8 cellular contexts compared by ENCODE assay signal in genomic region chr11:830295-831131, GRCh38. TPM values are rescaled to one million over a fixed set of nuclear protein-coding genes. Genes with fewer than 3 reads are reported as not detected.
DNase-seq lines count a peak whose midpoint lies in the region; FAIRE-seq and TF ChIP-seq lines count a peak whose summit lies in the region.

No MANE protein-coding gene starts in this region.

- H2AFZ ChIP-seq in Karpas-422 (ENCODE audit: low read length) (no peak overlapping the region), keratinocyte (ENCODE audit: control insufficient read depth, low read length) (peak overlapping the region; percentile 49)

- H3K4me1 ChIP-seq in Karpas-422 (ENCODE audit: low read length) (peaks cover 56% of the 10 kb centered on the region), keratinocyte (ENCODE audit: control insufficient read depth, extremely low read depth, insufficient read depth, low read length) (peaks cover 47% of the 10 kb centered on the region)

- H3K36me3 ChIP-seq in Karpas-422 (ENCODE audit: insufficient read depth, low read length) (no peaks in the 10 kb centered on the region), keratinocyte (ENCODE audit: control insufficient read depth in 2 of 2, extremely low read depth in 1 of 2, insufficient read depth in 2 of 2, low read length in 2 of 2) (peaks cover 0 to under 1% of the 10 kb centered on the region in 2 experiments), MG63 (peaks cover 13% of the 10 kb centered on the region)

- no peaks in the 10 kb centered on the region for H3K9me1 ChIP-seq in keratinocyte (ENCODE audit: control insufficient read depth, extremely low read depth, insufficient read depth, low read length)

- H3K9ac ChIP-seq in Karpas-422 (ENCODE audit: low read length) (peak overlapping the region; percentile 63; the same call in 1 of the 2 replicates), keratinocyte (ENCODE audit: control insufficient read depth, extremely low read depth, insufficient read depth, low read length) (peak overlapping the region; percentile 4)

- dilution Hi-C loops in keratinocyte (cut with MboI; ENCODE audit: extremely low pct_ligation_motif_present, low sequenced_read_pairs) = no loop called here

- H3K27me3 ChIP-seq in Karpas-422 (ENCODE audit: low read length) (no peaks in the 10 kb centered on the region), keratinocyte (ENCODE audit: control insufficient read depth, extremely low read depth, insufficient read depth, low read length) (peaks cover 50% of the 10 kb centered on the region), MG63 (no peaks in the 10 kb centered on the region)

- no peaks in the 10 kb centered on the region for H3K9me2 ChIP-seq in Karpas-422 (replicated peaks; ENCODE audit: insufficient read depth, low read length)

- H3K79me2 ChIP-seq in Karpas-422 (ENCODE audit: low read length) (no peaks in the 10 kb centered on the region), keratinocyte (ENCODE audit: control insufficient read depth, insufficient read depth, low read length) (peaks cover 19% of the 10 kb centered on the region)

- H4K20me1 ChIP-seq in Karpas-422 (ENCODE audit: insufficient read depth, low read depth, low read length) = peaks cover 34% of the 10 kb centered on the region
- peaks cover 2% of the 10 kb centered on the region for H4K20me1 ChIP-seq in keratinocyte (ENCODE audit: control insufficient read depth, extremely low read depth, insufficient read depth, low read length)

- no peak for FAIRE-seq in keratinocyte (lab: Jason Lieb, UNC)

- H3K4me3 ChIP-seq in Karpas-422 (ENCODE audit: low read length) (peak overlapping the region; percentile 68), keratinocyte (ENCODE audit: control insufficient read depth in 2 of 3, extremely low read depth in 1 of 3, insufficient read depth in 2 of 3, low read depth in 1 of 3, low read length in 3 of 3) (peak overlapping the region; percentile 27 to 53 (median 42)), MG63 (no peak overlapping the region)

- H3K9me3 ChIP-seq in Karpas-422 (ENCODE audit: low read length) (no peaks in the 10 kb centered on the region), keratinocyte (ENCODE audit: control insufficient read depth, low read depth, low read length) (no peaks in the 10 kb centered on the region), MG63 (no peaks in the 10 kb centered on the region)

- H3K27ac ChIP-seq in Karpas-422 (ENCODE audit: low read length) = no peak overlapping the region
- H3K27ac ChIP-seq in keratinocyte (ENCODE audit: control insufficient read depth, insufficient read depth, low read length) = no peak overlapping the region

- TF ChIP-seq CTCF in GM10266 (IDR thresholded peaks at IDR 0.05; ENCODE audit: control insufficient read depth, insufficient read depth, low read depth, missing control alignments) (no peak), keratinocyte (optimal IDR thresholded peaks at IDR 0.05 in 1 of 3, IDR thresholded peaks at IDR 0.05 in 1 of 3, conservative IDR thresholded peaks at IDR 0.05 in 1 of 3; ENCODE audit: extremely low read depth in 1 of 3, insufficient read depth in 2 of 3, low read length in 3 of 3) (no peak)

- H3K4me2 ChIP-seq in Karpas-422 (ENCODE audit: low read depth, low read length, poor library complexity, severe bottlenecking) (peak overlapping the region; percentile 90), keratinocyte (ENCODE audit: control insufficient read depth, extremely low read depth, insufficient read depth, low read depth, low read length) (peak overlapping the region; percentile 76)

- DNase-seq in GM10266 (ENCODE audit: extremely low spot score) (peak; percentile 90), Karpas-422 (peak; percentile 92), T-helper 9 cell (peak; percentile 46), cerebellar cortex (ENCODE audit: low spot score) (peak; percentile 85), keratinocyte (ENCODE audit: low read depth, low spot score) (no peak), GDM1 (lab: John Stamatoyannopoulos, UW) (no peak), MG63 (no peak)
- DNase-seq in stimulated activated CD4-positive, alpha-beta T cell treated with anti-CD3 and anti-CD28 coated beads, Interleukin-4, amount 100 ng/mL, for 4 hours = peak; percentile 47 to 53

RNA-seq across cellular contexts. Expression of gene CD151, which starts 2.2 kb away (rescaled TPM):
- 8.4 and 10.5 TPM in 2 replicates for total RNA-seq in Karpas-422 (2014; rRNA removed; shearing (Covaris generic); ENCODE audit: low replicate concordance)
- 434 to 997 TPM (median 500 TPM) in 3 replicates for polyA plus RNA-seq in keratinocyte
- polyA plus RNA-seq in keratinocyte (2011; ENCODE audit: low read depth) = 184 TPM
- 356 and 591 TPM in 2 replicates for polyA plus RNA-seq in keratinocyte (2011; cell fraction: cytosol; rRNA removed)
- 672 and 821 TPM in 2 replicates for polyA plus RNA-seq in keratinocyte (2011; cell fraction: nucleus; rRNA removed)
- polyA plus RNA-seq in keratinocyte (2012; ENCODE audit: low replicate concordance) = 312 and 611 TPM in 2 replicates
- polyA minus RNA-seq in keratinocyte = 548 to 874 TPM (median 870 TPM) in 3 replicates
- polyA minus RNA-seq in keratinocyte (2011; cell fraction: cytosol; rRNA and poly(A)+ RNA removed) = 641 TPM
- polyA minus RNA-seq in keratinocyte (2011; cell fraction: nucleus; rRNA and poly(A)+ RNA removed) = 486 and 491 TPM in 2 replicates
- 1,173 and 1,451 TPM in 2 replicates for total RNA-seq in MG63 (2014; rRNA removed; shearing (Covaris generic); ENCODE audit: low replicate concordance)

RNA-seq across cellular contexts. Expression of gene CRACR2B, which starts 2.8 kb away (rescaled TPM):
- 0.48 and 1.5 TPM in 2 replicates for total RNA-seq in Karpas-422 (2014; rRNA removed; shearing (Covaris generic); ENCODE audit: low replicate concordance)
- 0.17 to 1.1 TPM (median 0.34 TPM) in 3 replicates for polyA plus RNA-seq in keratinocyte
- polyA plus RNA-seq in keratinocyte (2011; ENCODE audit: low read depth) = 0.15 TPM
- 0.22 and 0.62 TPM in 2 replicates for polyA plus RNA-seq in keratinocyte (2011; cell fraction: cytosol; rRNA removed)
- 0.47 and 0.84 TPM in 2 replicates for polyA plus RNA-seq in keratinocyte (2011; cell fraction: nucleus; rRNA removed)
- polyA plus RNA-seq in keratinocyte (2012; ENCODE audit: low replicate concordance) = 0.31 and 0.87 TPM in 2 replicates
- 0.20 TPM in 1 of 3 replicates, not detected in the others for polyA minus RNA-seq in keratinocyte
- polyA minus RNA-seq in keratinocyte (2011; cell fraction: cytosol; rRNA and poly(A)+ RNA removed) = 3.1 TPM
- polyA minus RNA-seq in keratinocyte (2011; cell fraction: nucleus; rRNA and poly(A)+ RNA removed) = not detected in 2 replicates
- total RNA-seq in MG63 (2014; rRNA removed; shearing (Covaris generic); ENCODE audit: low replicate concordance) = not detected in 2 replicates

RNA-seq across cellular contexts. Expression of gene PNPLA2, which starts 11.8 kb away (rescaled TPM):
- total RNA-seq in Karpas-422 (2014; rRNA removed; shearing (Covaris generic); ENCODE audit: low replicate concordance) = 32.5 and 35.8 TPM in 2 replicates
- polyA plus RNA-seq in keratinocyte = 5.3 to 14.3 TPM (median 10.2 TPM) in 3 replicates
- polyA plus RNA-seq in keratinocyte (2011; ENCODE audit: low read depth) = 7.8 TPM
- polyA plus RNA-seq in keratinocyte (2011; cell fraction: cytosol; rRNA removed) = 7.5 and 14.2 TPM in 2 replicates
- polyA plus RNA-seq in keratinocyte (2011; cell fraction: nucleus; rRNA removed) = 62.4 and 82.8 TPM in 2 replicates
- polyA plus RNA-seq in keratinocyte (2012; ENCODE audit: low replicate concordance) = 23.7 and 65.0 TPM in 2 replicates
- polyA minus RNA-seq in keratinocyte = 14.7 to 28.3 TPM (median 22.9 TPM) in 3 replicates
- polyA minus RNA-seq in keratinocyte (2011; cell fraction: cytosol; rRNA and poly(A)+ RNA removed) = 16.7 TPM
- polyA minus RNA-seq in keratinocyte (2011; cell fraction: nucleus; rRNA and poly(A)+ RNA removed) = 29.9 and 33.8 TPM in 2 replicates
- 4.2 and 12.4 TPM in 2 replicates for total RNA-seq in MG63 (2014; rRNA removed; shearing (Covaris generic); ENCODE audit: low replicate concordance)

RNA-seq across cellular contexts. Expression of gene POLR2L, which starts 11.8 kb away (rescaled TPM):
- total RNA-seq in Karpas-422 (2014; rRNA removed; shearing (Covaris generic); ENCODE audit: low replicate concordance) = 113 and 203 TPM in 2 replicates
- 145 to 308 TPM (median 245 TPM) in 3 replicates for polyA plus RNA-seq in keratinocyte
- 53.9 TPM for polyA plus RNA-seq in keratinocyte (2011; ENCODE audit: low read depth)
- 254 and 686 TPM in 2 replicates for polyA plus RNA-seq in keratinocyte (2011; cell fraction: cytosol; rRNA removed)
- polyA plus RNA-seq in keratinocyte (2011; cell fraction: nucleus; rRNA removed) = 57.9 and 117 TPM in 2 replicates
- polyA plus RNA-seq in keratinocyte (2012; ENCODE audit: low replicate concordance) = 439 and 595 TPM in 2 replicates
- 169 to 422 TPM (median 281 TPM) in 3 replicates for polyA minus RNA-seq in keratinocyte
- polyA minus RNA-seq in keratinocyte (2011; cell fraction: cytosol; rRNA and poly(A)+ RNA removed) = 635 TPM
- 83.4 and 100 TPM in 2 replicates for polyA minus RNA-seq in keratinocyte (2011; cell fraction: nucleus; rRNA and poly(A)+ RNA removed)
- 9.7 and 190 TPM in 2 replicates for total RNA-seq in MG63 (2014; rRNA removed; shearing (Covaris generic); ENCODE audit: low replicate concordance)

RNA-seq across cellular contexts. Expression of gene TSPAN4, which starts 12.1 kb away (rescaled TPM):
- 4.0 TPM in 1 of 2 replicates, not detected in the other for total RNA-seq in Karpas-422 (2014; rRNA removed; shearing (Covaris generic); ENCODE audit: low replicate concordance)
- 42.1 to 73.0 TPM (median 70.8 TPM) in 3 replicates for polyA plus RNA-seq in keratinocyte
- 14.6 TPM for polyA plus RNA-seq in keratinocyte (2011; ENCODE audit: low read depth)
- polyA plus RNA-seq in keratinocyte (2011; cell fraction: cytosol; rRNA removed) = 25.9 and 74.4 TPM in 2 replicates
- polyA plus RNA-seq in keratinocyte (2011; cell fraction: nucleus; rRNA removed) = 97.5 and 133 TPM in 2 replicates
- 53.2 and 84.1 TPM in 2 replicates for polyA plus RNA-seq in keratinocyte (2012; ENCODE audit: low replicate concordance)
- polyA minus RNA-seq in keratinocyte = 45.2 to 67.9 TPM (median 59.9 TPM) in 3 replicates
- 67.5 TPM for polyA minus RNA-seq in keratinocyte (2011; cell fraction: cytosol; rRNA and poly(A)+ RNA removed)
- polyA minus RNA-seq in keratinocyte (2011; cell fraction: nucleus; rRNA and poly(A)+ RNA removed) = 28.2 and 31.7 TPM in 2 replicates
- total RNA-seq in MG63 (2014; rRNA removed; shearing (Covaris generic); ENCODE audit: low replicate concordance) = 222 and 399 TPM in 2 replicates

Comparison
In these comparisons a context has a peak if more than half of its experiments do, and no peak if none do; other contexts are left out.
1. DNase-seq: peak in GM10266 (single experiment), Karpas-422 (single experiment), T-helper 9 cell (single experiment), cerebellar cortex (single experiment) and stimulated activated CD4-positive, alpha-beta T cell treated with anti-CD3 and anti-CD28 coated beads, Interleukin-4, amount 100 ng/mL, for 4 hours (2 of 2); none in keratinocyte (single experiment), GDM1 (single experiment) and MG63 (single experiment).
2. RNA of gene CD151, which starts 2.2 kb away (total RNA-seq): 1,173 to 1,451 TPM in MG63; 8.4 to 10.5 TPM in Karpas-422; every median in the first group is over 100 times any median in the second.